2 cellular contexts compared by ENCODE assay signal in the genomic region with DNA sequence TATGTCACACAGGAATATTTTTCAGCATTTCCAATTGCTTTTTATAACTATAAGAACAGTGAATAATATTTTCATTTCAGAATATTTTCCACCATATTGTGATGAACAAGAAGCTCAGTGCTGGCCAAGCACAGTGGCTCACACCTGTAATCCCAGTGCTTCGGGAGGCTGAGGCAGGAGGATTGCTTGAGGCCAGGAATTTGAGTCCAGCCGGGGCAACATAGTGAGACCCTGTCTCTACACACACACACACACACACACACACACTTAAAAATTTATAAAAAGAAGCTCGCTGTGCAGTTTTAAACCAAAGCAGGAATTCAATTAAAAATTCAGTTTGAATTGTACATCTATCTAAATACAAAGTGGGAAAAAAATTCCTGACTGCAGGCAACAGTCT.
TF ChIP-seq lines count a peak whose summit lies in the region.

No MANE protein-coding gene starts in this region.

TF ChIP-seq in HCT116, 20 proteins besides CTCF, POLR2A, EP300 and RAD21:
- TF ChIP-seq CBX3 (IDR thresholded peaks at IDR 0.05; ENCODE audit: low read depth) = no peak
- TF ChIP-seq, protein P1, sequence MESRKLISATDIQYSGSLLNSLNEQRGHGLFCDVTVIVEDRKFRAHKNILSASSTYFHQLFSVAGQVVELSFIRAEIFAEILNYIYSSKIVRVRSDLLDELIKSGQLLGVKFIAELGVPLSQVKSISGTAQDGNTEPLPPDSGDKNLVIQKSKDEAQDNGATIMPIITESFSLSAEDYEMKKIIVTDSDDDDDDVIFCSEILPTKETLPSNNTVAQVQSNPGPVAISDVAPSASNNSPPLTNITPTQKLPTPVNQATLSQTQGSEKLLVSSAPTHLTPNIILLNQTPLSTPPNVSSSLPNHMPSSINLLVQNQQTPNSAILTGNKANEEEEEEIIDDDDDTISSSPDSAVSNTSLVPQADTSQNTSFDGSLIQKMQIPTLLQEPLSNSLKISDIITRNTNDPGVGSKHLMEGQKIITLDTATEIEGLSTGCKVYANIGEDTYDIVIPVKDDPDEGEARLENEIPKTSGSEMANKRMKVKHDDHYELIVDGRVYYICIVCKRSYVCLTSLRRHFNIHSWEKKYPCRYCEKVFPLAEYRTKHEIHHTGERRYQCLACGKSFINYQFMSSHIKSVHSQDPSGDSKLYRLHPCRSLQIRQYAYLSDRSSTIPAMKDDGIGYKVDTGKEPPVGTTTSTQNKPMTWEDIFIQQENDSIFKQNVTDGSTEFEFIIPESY (IDR thresholded peaks at IDR 0.05; ENCODE audit: extremely low read depth, insufficient replicate concordance, low read length) = no peak
- no peak for TF ChIP-seq ELF1 (IDR thresholded peaks at IDR 0.05; ENCODE audit: borderline replicate concordance, low read depth)
- TF ChIP-seq EZH2phosphoT487 (IDR thresholded peaks at IDR 0.05; ENCODE audit: borderline replicate concordance) = no peak
- TF ChIP-seq SRF (IDR thresholded peaks at IDR 0.05; ENCODE audit: low read depth) = no peak
- no peak for TF ChIP-seq ZFX (IDR thresholded peaks at IDR 0.05)
- no peak for TF ChIP-seq POLR2AphosphoS5 (IDR thresholded peaks at IDR 0.05; ENCODE audit: low read depth, low read length)
- TF ChIP-seq YY1 (IDR thresholded peaks at IDR 0.05; ENCODE audit: extremely low read depth, insufficient replicate concordance, low read depth, low read length) = no peak
- TF ChIP-seq, protein P2, sequence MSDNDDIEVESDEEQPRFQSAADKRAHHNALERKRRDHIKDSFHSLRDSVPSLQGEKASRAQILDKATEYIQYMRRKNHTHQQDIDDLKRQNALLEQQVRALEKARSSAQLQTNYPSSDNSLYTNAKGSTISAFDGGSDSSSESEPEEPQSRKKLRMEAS (IDR thresholded peaks at IDR 0.05) = no peak

TF ChIP-seq in SK-N-SH treated with all-trans-retinoic acid at 6 μM for 48 hours, 23 proteins besides CTCF, POLR2A, EP300 and RAD21:
- no peak for TF ChIP-seq TCF4 (CRISPR knock-in tag; IDR thresholded peaks at IDR 0.05; ENCODE audit: borderline replicate concordance)
- TF ChIP-seq ZNF70 (CRISPR knock-in tag; IDR thresholded peaks at IDR 0.05) = no peak
- no peak for TF ChIP-seq ESRRG (CRISPR knock-in tag; IDR thresholded peaks at IDR 0.05)
- TF ChIP-seq, protein P3, sequence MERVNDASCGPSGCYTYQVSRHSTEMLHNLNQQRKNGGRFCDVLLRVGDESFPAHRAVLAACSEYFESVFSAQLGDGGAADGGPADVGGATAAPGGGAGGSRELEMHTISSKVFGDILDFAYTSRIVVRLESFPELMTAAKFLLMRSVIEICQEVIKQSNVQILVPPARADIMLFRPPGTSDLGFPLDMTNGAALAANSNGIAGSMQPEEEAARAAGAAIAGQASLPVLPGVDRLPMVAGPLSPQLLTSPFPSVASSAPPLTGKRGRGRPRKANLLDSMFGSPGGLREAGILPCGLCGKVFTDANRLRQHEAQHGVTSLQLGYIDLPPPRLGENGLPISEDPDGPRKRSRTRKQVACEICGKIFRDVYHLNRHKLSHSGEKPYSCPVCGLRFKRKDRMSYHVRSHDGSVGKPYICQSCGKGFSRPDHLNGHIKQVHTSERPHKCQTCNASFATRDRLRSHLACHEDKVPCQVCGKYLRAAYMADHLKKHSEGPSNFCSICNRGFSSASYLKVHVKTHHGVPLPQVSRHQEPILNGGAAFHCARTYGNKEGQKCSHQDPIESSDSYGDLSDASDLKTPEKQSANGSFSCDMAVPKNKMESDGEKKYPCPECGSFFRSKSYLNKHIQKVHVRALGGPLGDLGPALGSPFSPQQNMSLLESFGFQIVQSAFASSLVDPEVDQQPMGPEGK (CRISPR knock-in tag; IDR thresholded peaks at IDR 0.05; ENCODE audit: borderline replicate concordance) = no peak
- TF ChIP-seq, protein P4, sequence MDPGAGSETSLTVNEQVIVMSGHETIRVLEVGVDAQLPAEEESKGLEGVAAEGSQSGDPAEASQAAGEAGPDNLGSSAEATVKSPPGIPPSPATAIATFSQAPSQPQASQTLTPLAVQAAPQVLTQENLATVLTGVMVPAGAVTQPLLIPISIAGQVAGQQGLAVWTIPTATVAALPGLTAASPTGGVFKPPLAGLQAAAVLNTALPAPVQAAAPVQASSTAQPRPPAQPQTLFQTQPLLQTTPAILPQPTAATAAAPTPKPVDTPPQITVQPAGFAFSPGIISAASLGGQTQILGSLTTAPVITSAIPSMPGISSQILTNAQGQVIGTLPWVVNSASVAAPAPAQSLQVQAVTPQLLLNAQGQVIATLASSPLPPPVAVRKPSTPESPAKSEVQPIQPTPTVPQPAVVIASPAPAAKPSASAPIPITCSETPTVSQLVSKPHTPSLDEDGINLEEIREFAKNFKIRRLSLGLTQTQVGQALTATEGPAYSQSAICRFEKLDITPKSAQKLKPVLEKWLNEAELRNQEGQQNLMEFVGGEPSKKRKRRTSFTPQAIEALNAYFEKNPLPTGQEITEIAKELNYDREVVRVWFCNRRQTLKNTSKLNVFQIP (CRISPR knock-in tag; IDR thresholded peaks at IDR 0.05; ENCODE audit: borderline replicate concordance, low read depth) = no peak
- TF ChIP-seq SNAI2 (CRISPR knock-in tag; IDR thresholded peaks at IDR 0.05) = no peak
- TF ChIP-seq ARNTL (CRISPR knock-in tag; IDR thresholded peaks at IDR 0.05; ENCODE audit: borderline replicate concordance, low read depth) = no peak
